Comparison of ENCODE assay signal across 1 cellular context in the genomic region with DNA sequence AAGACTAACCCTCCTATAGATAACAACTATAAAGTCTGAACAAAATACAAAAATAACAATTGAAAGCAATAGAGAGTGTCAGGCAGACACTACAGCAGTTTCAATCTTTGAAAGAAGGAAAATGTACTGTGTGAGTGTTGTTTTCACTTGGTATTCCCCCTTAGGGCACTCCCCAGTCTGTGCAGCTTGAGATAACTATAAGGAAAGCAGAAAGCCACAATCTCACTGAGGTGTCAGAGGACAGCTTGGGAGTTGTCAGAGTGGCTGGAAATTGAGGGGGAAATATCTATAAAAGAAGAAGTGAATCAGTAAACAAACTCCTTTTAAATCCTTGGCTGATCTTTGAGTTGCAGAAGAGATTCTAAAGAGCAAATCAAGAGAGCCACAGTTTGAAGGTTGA.
TF ChIP-seq lines count a peak whose summit lies in the region.

No MANE protein-coding gene starts in this region.

TF ChIP-seq in GM12878, 131 proteins besides CTCF, POLR2A, EP300 and RAD21 (continued from another document):
- TF ChIP-seq, protein P1, sequence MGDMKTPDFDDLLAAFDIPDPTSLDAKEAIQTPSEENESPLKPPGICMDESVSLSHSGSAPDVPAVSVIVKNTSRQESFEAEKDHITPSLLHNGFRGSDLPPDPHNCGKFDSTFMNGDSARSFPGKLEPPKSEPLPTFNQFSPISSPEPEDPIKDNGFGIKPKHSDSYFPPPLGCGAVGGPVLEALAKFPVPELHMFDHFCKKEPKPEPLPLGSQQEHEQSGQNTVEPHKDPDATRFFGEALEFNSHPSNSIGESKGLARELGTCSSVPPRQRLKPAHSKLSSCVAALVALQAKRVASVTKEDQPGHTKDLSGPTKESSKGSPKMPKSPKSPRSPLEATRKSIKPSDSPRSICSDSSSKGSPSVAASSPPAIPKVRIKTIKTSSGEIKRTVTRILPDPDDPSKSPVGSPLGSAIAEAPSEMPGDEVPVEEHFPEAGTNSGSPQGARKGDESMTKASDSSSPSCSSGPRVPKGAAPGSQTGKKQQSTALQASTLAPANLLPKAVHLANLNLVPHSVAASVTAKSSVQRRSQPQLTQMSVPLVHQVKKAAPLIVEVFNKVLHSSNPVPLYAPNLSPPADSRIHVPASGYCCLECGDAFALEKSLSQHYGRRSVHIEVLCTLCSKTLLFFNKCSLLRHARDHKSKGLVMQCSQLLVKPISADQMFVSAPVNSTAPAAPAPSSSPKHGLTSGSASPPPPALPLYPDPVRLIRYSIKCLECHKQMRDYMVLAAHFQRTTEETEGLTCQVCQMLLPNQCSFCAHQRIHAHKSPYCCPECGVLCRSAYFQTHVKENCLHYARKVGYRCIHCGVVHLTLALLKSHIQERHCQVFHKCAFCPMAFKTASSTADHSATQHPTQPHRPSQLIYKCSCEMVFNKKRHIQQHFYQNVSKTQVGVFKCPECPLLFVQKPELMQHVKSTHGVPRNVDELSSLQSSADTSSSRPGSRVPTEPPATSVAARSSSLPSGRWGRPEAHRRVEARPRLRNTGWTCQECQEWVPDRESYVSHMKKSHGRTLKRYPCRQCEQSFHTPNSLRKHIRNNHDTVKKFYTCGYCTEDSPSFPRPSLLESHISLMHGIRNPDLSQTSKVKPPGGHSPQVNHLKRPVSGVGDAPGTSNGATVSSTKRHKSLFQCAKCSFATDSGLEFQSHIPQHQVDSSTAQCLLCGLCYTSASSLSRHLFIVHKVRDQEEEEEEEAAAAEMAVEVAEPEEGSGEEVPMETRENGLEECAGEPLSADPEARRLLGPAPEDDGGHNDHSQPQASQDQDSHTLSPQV (IDR thresholded peaks at IDR 0.05): no peak
- TF ChIP-seq RUNX3 (IDR thresholded peaks at IDR 0.05; ENCODE audit: low read length) (peak; percentile 45; the same call in 1 of the 2 replicates), FOXK2 (IDR thresholded peaks at IDR 0.05) (no peak), CHD2 (IDR thresholded peaks at IDR 0.05; ENCODE audit: borderline replicate concordance, low read depth, low read length) (no peak), ESRRA (IDR thresholded peaks at IDR 0.05; ENCODE audit: low read length) (no peak), EGR1 (IDR thresholded peaks at IDR 0.05; ENCODE audit: borderline replicate concordance in 1 of 2, low read depth in 2 of 2, low read length in 2 of 2) (no peak), IKZF2 (IDR thresholded peaks at IDR 0.05) (peak; percentile 46 to 52; a peak in 2 of 4 replicates), WRNIP1 (IDR thresholded peaks at IDR 0.05; ENCODE audit: borderline replicate concordance, low read depth, low read length) (no peak), FOS (IDR thresholded peaks at IDR 0.05; ENCODE audit: borderline replicate concordance, extremely low read depth, insufficient read length) (no peak), STAT3 (IDR thresholded peaks at IDR 0.05; ENCODE audit: low read depth, low read length) (no peak), EED (IDR thresholded peaks at IDR 0.05; ENCODE audit: low read depth) (no peak), NFXL1 (IDR thresholded peaks at IDR 0.05; ENCODE audit: borderline replicate concordance) (no peak), CHD4 (IDR thresholded peaks at IDR 0.05) (no peak), YBX1 (IDR thresholded peaks at IDR 0.05) (no peak), NFIC (IDR thresholded peaks at IDR 0.05; ENCODE audit: low read depth, low read length) (peak; percentile 41; the same call in 1 of the 2 replicates), IKZF1 (conservative IDR thresholded peaks at IDR 0.05) (peak; percentile 38; the same call in 1 of the 2 replicates), FOXM1 (IDR thresholded peaks at IDR 0.05; ENCODE audit: low read depth, low read length) (no peak)
- TF ChIP-seq, protein P2, sequence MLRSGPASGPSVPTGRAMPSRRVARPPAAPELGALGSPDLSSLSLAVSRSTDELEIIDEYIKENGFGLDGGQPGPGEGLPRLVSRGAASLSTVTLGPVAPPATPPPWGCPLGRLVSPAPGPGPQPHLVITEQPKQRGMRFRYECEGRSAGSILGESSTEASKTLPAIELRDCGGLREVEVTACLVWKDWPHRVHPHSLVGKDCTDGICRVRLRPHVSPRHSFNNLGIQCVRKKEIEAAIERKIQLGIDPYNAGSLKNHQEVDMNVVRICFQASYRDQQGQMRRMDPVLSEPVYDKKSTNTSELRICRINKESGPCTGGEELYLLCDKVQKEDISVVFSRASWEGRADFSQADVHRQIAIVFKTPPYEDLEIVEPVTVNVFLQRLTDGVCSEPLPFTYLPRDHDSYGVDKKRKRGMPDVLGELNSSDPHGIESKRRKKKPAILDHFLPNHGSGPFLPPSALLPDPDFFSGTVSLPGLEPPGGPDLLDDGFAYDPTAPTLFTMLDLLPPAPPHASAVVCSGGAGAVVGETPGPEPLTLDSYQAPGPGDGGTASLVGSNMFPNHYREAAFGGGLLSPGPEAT (IDR thresholded peaks at IDR 0.05; ENCODE audit: low read depth): peak; percentile 69; the same call in 1 of the 2 replicates
- TF ChIP-seq, protein P3, sequence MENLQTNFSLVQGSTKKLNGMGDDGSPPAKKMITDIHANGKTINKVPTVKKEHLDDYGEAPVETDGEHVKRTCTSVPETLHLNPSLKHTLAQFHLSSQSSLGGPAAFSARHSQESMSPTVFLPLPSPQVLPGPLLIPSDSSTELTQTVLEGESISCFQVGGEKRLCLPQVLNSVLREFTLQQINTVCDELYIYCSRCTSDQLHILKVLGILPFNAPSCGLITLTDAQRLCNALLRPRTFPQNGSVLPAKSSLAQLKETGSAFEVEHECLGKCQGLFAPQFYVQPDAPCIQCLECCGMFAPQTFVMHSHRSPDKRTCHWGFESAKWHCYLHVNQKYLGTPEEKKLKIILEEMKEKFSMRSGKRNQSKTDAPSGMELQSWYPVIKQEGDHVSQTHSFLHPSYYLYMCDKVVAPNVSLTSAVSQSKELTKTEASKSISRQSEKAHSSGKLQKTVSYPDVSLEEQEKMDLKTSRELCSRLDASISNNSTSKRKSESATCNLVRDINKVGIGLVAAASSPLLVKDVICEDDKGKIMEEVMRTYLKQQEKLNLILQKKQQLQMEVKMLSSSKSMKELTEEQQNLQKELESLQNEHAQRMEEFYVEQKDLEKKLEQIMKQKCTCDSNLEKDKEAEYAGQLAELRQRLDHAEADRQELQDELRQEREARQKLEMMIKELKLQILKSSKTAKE (IDR thresholded peaks at IDR 0.05; ENCODE audit: low read depth, poor library complexity, severe bottlenecking): peak; percentile 13
- TF ChIP-seq, protein P4, sequence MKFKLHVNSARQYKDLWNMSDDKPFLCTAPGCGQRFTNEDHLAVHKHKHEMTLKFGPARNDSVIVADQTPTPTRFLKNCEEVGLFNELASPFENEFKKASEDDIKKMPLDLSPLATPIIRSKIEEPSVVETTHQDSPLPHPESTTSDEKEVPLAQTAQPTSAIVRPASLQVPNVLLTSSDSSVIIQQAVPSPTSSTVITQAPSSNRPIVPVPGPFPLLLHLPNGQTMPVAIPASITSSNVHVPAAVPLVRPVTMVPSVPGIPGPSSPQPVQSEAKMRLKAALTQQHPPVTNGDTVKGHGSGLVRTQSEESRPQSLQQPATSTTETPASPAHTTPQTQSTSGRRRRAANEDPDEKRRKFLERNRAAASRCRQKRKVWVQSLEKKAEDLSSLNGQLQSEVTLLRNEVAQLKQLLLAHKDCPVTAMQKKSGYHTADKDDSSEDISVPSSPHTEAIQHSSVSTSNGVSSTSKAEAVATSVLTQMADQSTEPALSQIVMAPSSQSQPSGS (IDR thresholded peaks at IDR 0.05; ENCODE audit: low read length): 0 out of 2 replicates have a peak, but pooled peaks have one; percentile 17
- TF ChIP-seq, protein P5, sequence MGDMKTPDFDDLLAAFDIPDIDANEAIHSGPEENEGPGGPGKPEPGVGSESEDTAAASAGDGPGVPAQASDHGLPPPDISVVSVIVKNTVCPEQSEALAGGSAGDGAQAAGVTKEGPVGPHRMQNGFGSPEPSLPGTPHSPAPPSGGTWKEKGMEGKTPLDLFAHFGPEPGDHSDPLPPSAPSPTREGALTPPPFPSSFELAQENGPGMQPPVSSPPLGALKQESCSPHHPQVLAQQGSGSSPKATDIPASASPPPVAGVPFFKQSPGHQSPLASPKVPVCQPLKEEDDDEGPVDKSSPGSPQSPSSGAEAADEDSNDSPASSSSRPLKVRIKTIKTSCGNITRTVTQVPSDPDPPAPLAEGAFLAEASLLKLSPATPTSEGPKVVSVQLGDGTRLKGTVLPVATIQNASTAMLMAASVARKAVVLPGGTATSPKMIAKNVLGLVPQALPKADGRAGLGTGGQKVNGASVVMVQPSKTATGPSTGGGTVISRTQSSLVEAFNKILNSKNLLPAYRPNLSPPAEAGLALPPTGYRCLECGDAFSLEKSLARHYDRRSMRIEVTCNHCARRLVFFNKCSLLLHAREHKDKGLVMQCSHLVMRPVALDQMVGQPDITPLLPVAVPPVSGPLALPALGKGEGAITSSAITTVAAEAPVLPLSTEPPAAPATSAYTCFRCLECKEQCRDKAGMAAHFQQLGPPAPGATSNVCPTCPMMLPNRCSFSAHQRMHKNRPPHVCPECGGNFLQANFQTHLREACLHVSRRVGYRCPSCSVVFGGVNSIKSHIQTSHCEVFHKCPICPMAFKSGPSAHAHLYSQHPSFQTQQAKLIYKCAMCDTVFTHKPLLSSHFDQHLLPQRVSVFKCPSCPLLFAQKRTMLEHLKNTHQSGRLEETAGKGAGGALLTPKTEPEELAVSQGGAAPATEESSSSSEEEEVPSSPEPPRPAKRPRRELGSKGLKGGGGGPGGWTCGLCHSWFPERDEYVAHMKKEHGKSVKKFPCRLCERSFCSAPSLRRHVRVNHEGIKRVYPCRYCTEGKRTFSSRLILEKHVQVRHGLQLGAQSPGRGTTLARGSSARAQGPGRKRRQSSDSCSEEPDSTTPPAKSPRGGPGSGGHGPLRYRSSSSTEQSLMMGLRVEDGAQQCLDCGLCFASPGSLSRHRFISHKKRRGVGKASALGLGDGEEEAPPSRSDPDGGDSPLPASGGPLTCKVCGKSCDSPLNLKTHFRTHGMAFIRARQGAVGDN (IDR thresholded peaks at IDR 0.05): no peak
- TF ChIP-seq, protein P6, sequence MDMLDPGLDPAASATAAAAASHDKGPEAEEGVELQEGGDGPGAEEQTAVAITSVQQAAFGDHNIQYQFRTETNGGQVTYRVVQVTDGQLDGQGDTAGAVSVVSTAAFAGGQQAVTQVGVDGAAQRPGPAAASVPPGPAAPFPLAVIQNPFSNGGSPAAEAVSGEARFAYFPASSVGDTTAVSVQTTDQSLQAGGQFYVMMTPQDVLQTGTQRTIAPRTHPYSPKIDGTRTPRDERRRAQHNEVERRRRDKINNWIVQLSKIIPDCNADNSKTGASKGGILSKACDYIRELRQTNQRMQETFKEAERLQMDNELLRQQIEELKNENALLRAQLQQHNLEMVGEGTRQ (IDR thresholded peaks at IDR 0.05; ENCODE audit: borderline replicate concordance, low read depth, low read length): no peak
